8 cellular contexts compared by ENCODE assay signal in the genomic region with DNA sequence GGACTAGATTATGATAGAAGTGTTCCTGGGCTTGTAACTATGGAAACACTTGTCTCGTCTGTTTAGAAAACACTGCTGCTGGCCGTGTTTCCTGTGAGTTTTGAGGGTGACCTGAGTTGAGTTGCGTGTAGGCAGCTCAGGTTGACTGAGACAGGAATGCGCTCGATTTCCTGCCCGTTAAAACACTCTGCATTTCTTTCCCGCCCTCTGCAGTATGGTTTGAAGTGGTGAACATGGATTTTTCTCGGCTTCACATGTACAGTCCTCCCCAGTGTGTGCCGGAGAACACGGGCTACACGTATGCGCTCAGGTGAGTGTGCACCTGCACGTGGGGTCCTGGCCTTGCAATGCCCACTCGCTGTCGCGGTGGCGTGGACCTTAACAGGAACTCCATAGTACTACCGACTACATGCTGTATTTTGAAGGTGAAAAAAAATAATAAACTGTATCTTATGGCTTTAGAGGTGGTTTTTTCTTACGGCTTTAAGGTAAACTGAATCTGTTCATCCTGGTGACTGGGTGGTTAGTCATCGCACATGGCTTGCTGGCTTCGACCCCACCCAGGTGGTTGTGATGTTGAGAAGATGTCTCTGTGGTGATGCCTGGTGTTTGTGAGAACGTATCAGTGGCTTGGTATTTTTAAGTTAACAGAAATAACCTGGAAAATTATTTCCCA. TPM values are rescaled to one million over a fixed set of nuclear protein-coding genes. Genes with fewer than 3 reads are reported as not detected.
DNase-seq lines count a peak whose midpoint lies in the region; ATAC-seq and TF ChIP-seq lines count a peak whose summit lies in the region.

SUN1 (plus strand) TSS at position 185 of the 676 bp plus-strand sequence; CDS start at position 234, 49 bp downstream.

- ATAC-seq in GM21423 (IDR thresholded peaks at IDR 0.05; ENCODE audit: unreplicated experiment) (peak; percentile 34), upper lobe of right lung (peak; percentile 80), HG03097 (IDR thresholded peaks at IDR 0.05; ENCODE audit: low FRiP score, unreplicated experiment) (no peak)

- peak within 1 kb of the TSS; percentile 17 for H3K4me3 ChIP-seq in AG09309 (ENCODE audit: control insufficient read depth, low read depth, low read length)
- peak within 1 kb of the TSS; percentile 8 to 47 (median 37) for H3K4me3 ChIP-seq in fibroblast of lung (replicated peaks in 1 of 4; ENCODE audit: control extremely low read depth in 1 of 4, insufficient read depth in 1 of 4, low read depth in 3 of 4, low read length in 4 of 4)
- H3K4me3 ChIP-seq in osteoblast (ENCODE audit: insufficient read depth, low read length) = peak within 1 kb of the TSS; percentile 49
- peak within 1 kb of the TSS; percentile 12 for H3K4me3 ChIP-seq in upper lobe of right lung

- peak; percentile 39 for DNase-seq in AG09309 (ENCODE audit: low read depth)
- peak; percentile 66 for DNase-seq in LHCN-M2 (ENCODE audit: low read depth)
- DNase-seq in activated T-cell treated with anti-CD3 and anti-CD28 coated beads, Interleukin-2, amount 50 U/mL, for 24 hours = peak; percentile 65
- DNase-seq in fibroblast of lung (ENCODE audit: low read depth in 2 of 2) = peak; percentile 63 to 85
- DNase-seq in osteoblast (ENCODE audit: insufficient read length, low spot score, missing footprints) = peak; percentile 90
- no peak for DNase-seq in upper lobe of right lung

- peak within 1 kb of the TSS; percentile 93 for H3K27ac ChIP-seq in fibroblast of lung (ENCODE audit: insufficient read depth, low read length)
- H3K27ac ChIP-seq in osteoblast (ENCODE audit: low read depth, low read length) = peak within 1 kb of the TSS; percentile 98
- H3K27ac ChIP-seq in upper lobe of right lung = peak within 1 kb of the TSS; percentile 88

- no peaks in the 10 kb centered on the region for H4K20me1 ChIP-seq in fibroblast of lung (ENCODE audit: control insufficient read depth, extremely low read depth, insufficient read depth, low read length)
- peaks cover 17% of the 10 kb centered on the region for H4K20me1 ChIP-seq in osteoblast (ENCODE audit: insufficient read depth, low read length)

- peaks cover 73% of the 10 kb centered on the region for H3K4me1 Mint-ChIP-seq in activated T-cell treated with anti-CD3 and anti-CD28 coated beads, Interleukin-2, amount 50 U/mL, for 24 hours (ENCODE audit: low read depth)

- H3K4me2 ChIP-seq in fibroblast of lung (ENCODE audit: extremely low read depth, insufficient read depth, low read length) = peak within 1 kb of the TSS; percentile 95
- peak within 1 kb of the TSS; percentile 81 for H3K4me2 ChIP-seq in osteoblast (ENCODE audit: insufficient read depth, low read length)

- H3K9ac ChIP-seq in fibroblast of lung (ENCODE audit: insufficient read depth, low read length) = peak within 1 kb of the TSS; percentile 20

- peak within 1 kb of the TSS; percentile 98 for H3K27ac Mint-ChIP-seq in activated T-cell treated with anti-CD3 and anti-CD28 coated beads, Interleukin-2, amount 50 U/mL, for 24 hours

- no peaks in the 10 kb centered on the region for H3K9me3 ChIP-seq in fibroblast of lung (ENCODE audit: control insufficient read depth, insufficient read depth, low read depth, low read length)
- no peaks in the 10 kb centered on the region for H3K9me3 ChIP-seq in osteoblast (ENCODE audit: low read depth, low read length)
- no peaks in the 10 kb centered on the region for H3K9me3 ChIP-seq in upper lobe of right lung

- H3K4me3 Mint-ChIP-seq in activated T-cell treated with anti-CD3 and anti-CD28 coated beads, Interleukin-2, amount 50 U/mL, for 24 hours = peak within 1 kb of the TSS; percentile 70

- peaks cover 90% of the 10 kb centered on the region for H3K79me2 ChIP-seq in fibroblast of lung (ENCODE audit: control insufficient read depth, insufficient read depth, low read length)
- peaks cover 93% of the 10 kb centered on the region for H3K79me2 ChIP-seq in osteoblast (ENCODE audit: insufficient read depth, low read length)

- H3K36me3 ChIP-seq in fibroblast of lung (ENCODE audit: control insufficient read depth, insufficient read depth, low read length) (peaks cover 8% of the 10 kb centered on the region), osteoblast (ENCODE audit: insufficient read depth, low read length) (peaks cover 9% of the 10 kb centered on the region), upper lobe of right lung (no peaks in the 10 kb centered on the region)

- H3K4me1 ChIP-seq in fibroblast of lung (ENCODE audit: control insufficient read depth, extremely low read depth, insufficient read depth, low read length) (peaks cover 17% of the 10 kb centered on the region), osteoblast (ENCODE audit: insufficient read depth, low read length) (peaks cover 20% of the 10 kb centered on the region), upper lobe of right lung (peaks cover 46% of the 10 kb centered on the region)

- H3K27me3 Mint-ChIP-seq in activated T-cell treated with anti-CD3 and anti-CD28 coated beads, Interleukin-2, amount 50 U/mL, for 24 hours = no peaks in the 10 kb centered on the region

- TF ChIP-seq CTCF in AG09309 (IDR thresholded peaks at IDR 0.05; ENCODE audit: control insufficient read depth, insufficient read depth, low read depth, low read length, missing control alignments) = no peak
- no peak for TF ChIP-seq CTCF in fibroblast of lung (conservative IDR thresholded peaks at IDR 0.05 in 1 of 2, IDR thresholded peaks at IDR 0.05 in 1 of 2; ENCODE audit: low read depth in 1 of 2, low read length in 2 of 2)
- no peak for TF ChIP-seq CTCF in osteoblast (IDR thresholded peaks at IDR 0.05; ENCODE audit: extremely low read depth, low read depth, low read length)
- no peak for TF ChIP-seq CTCF in upper lobe of right lung (IDR thresholded peaks at IDR 0.05)

- H2AFZ ChIP-seq in fibroblast of lung (ENCODE audit: low read length) (no peak within 1 kb of the TSS), osteoblast (ENCODE audit: low read length) (no peak within 1 kb of the TSS)

- H3K36me3 Mint-ChIP-seq in activated T-cell treated with anti-CD3 and anti-CD28 coated beads, Interleukin-2, amount 50 U/mL, for 24 hours (ENCODE audit: low read depth) = peaks cover 45% of the 10 kb centered on the region

- intact Hi-C loops in upper lobe of right lung (cut with DNase I) = no loop called here

- H3K27me3 ChIP-seq in fibroblast of lung (ENCODE audit: control insufficient read depth, insufficient read depth, low read length) (no peaks in the 10 kb centered on the region), osteoblast (ENCODE audit: insufficient read depth, low read length) (no peaks in the 10 kb centered on the region), upper lobe of right lung (no peaks in the 10 kb centered on the region)

- no peaks in the 10 kb centered on the region for H3K9me3 Mint-ChIP-seq in activated T-cell treated with anti-CD3 and anti-CD28 coated beads, Interleukin-2, amount 50 U/mL, for 24 hours

RNA-seq across cellular contexts. Expression of gene SUN1, which starts in this region (rescaled TPM):
- total RNA-seq in LHCN-M2 (2014; rRNA removed) (144 and 166 TPM in 2 replicates), fibroblast of lung (92.7 and 185 TPM in 2 replicates), osteoblast (109 and 126 TPM in 2 replicates), upper lobe of right lung (127 TPM)
- polyA plus RNA-seq in LHCN-M2 (2012) = 93.9 TPM
- polyA plus RNA-seq in fibroblast of lung = 157 and 220 TPM in 2 replicates
- 88.9 and 139 TPM in 2 replicates for polyA plus RNA-seq in fibroblast of lung (2012)
- 247 and 378 TPM in 2 replicates for polyA minus RNA-seq in fibroblast of lung (ENCODE audit: low replicate concordance)
